8 cellular contexts compared by ENCODE assay signal in genomic region chr17:78873519-78874340, GRCh38. TPM values are rescaled to one million over a fixed set of nuclear protein-coding genes. Genes with fewer than 3 reads are reported as not detected.
DNase-seq lines count a peak whose midpoint lies in the region; FAIRE-seq and TF ChIP-seq lines count a peak whose summit lies in the region.

No MANE protein-coding gene starts in this region.

- H3K27ac ChIP-seq in A673 (ENCODE audit: low read depth, low read length, poor library complexity, severe bottlenecking): no peak overlapping the region
- H3K27ac ChIP-seq in muscle layer of duodenum (ENCODE audit: low read length): peak overlapping the region; percentile 23

- no peaks in the 10 kb centered on the region for H3K4me1 Mint-ChIP-seq in activated CD4-positive, alpha-beta memory T cell treated with anti-CD3 and anti-CD28 coated beads for 36 hours (ENCODE audit: low read depth)

- H3K27me3 ChIP-seq in A673 (replicated peaks; ENCODE audit: insufficient read depth, low read depth, low read length, poor library complexity) (no peaks in the 10 kb centered on the region), bronchial epithelial cell (ENCODE audit: control insufficient read depth, insufficient read depth, low read length) (peaks cover 1% of the 10 kb centered on the region), muscle layer of duodenum (ENCODE audit: low read depth, low read length) (no peaks in the 10 kb centered on the region)

- BruUV-seq in A673 (replicated peaks; lab: Mats Ljungman, UMichigan): no TSS peak

- intact Hi-C loops in A673 (cut with micrococcal nuclease; ENCODE audit: unreplicated experiment): no loop called here
- intact Hi-C loops in activated CD4-positive, alpha-beta memory T cell treated with anti-CD3 and anti-CD28 coated beads for 36 hours (cut with micrococcal nuclease): no loop called here

- TF ChIP-seq CTCF in A673 (conservative IDR thresholded peaks at IDR 0.05; ENCODE audit: low read depth, low read length) (no peak), bronchial epithelial cell (IDR thresholded peaks at IDR 0.05; ENCODE audit: insufficient read depth, low read length, severe bottlenecking) (no peak)

- CTCF ChIA-PET in A673 (lab: Charles Lee): interaction anchor here (0.9 to 1.2 kb wide), 2 partner anchors 8 to 10 kb away, joined by 4 to 6 read pairs; no protein-coding TSS in a partner anchor
- CTCF ChIA-PET in HEK293T (lab: Yijun Ruan, JAX): interaction anchor here (1.6 kb wide), 1 partner anchor 98 kb away, joined by 7 read pairs; no protein-coding TSS in a partner anchor
- CTCF ChIA-PET in activated CD4-positive, alpha-beta memory T cell treated with anti-CD3 and anti-CD28 coated beads for 36 hours (lab: Charles Lee): interaction anchor here (1.4 to 5.9 kb wide), 2 partner anchors 8 to 98 kb away, joined by 3 to 28 read pairs; no protein-coding TSS in a partner anchor

- POLR2A ChIA-PET in A673 (lab: Charles Lee; ENCODE audit: low non-redundant PET) (no interaction called here), HEK293T (lab: Yijun Ruan, JAX) (interaction anchor here (3.3 kb wide), 1 partner anchor 33 kb away, joined by 9 read pairs; the partner anchor contains the start of gene USP36)
- POLR2A ChIA-PET in activated CD4-positive, alpha-beta memory T cell treated with anti-CD3 and anti-CD28 coated beads for 36 hours (lab: Charles Lee): no interaction called here

- H3K4me3 ChIP-seq in A673 (ENCODE audit: low read depth, low read length, poor library complexity, severe bottlenecking) (no peak overlapping the region), bronchial epithelial cell (ENCODE audit: low read depth, low read length) (no peak overlapping the region), muscle layer of duodenum (ENCODE audit: low read depth in 1 of 2, low read length in 2 of 2) (no peak overlapping the region)

- H3K4me3 Mint-ChIP-seq in activated CD4-positive, alpha-beta memory T cell treated with anti-CD3 and anti-CD28 coated beads for 36 hours: no peak overlapping the region

- no peak for FAIRE-seq in bronchial epithelial cell (lab: Jason Lieb, UNC)

- H3K36me3 ChIP-seq in A673 (ENCODE audit: insufficient read depth, low read length, poor library complexity, severe bottlenecking) (no peaks in the 10 kb centered on the region), bronchial epithelial cell (ENCODE audit: control insufficient read depth, insufficient read depth, low read length) (no peaks in the 10 kb centered on the region), muscle layer of duodenum (ENCODE audit: control insufficient read depth in 1 of 2, insufficient read depth in 2 of 2, low read length in 2 of 2) (peaks cover 19 to 39% of the 10 kb centered on the region in 2 donors)

- H3K9me3 ChIP-seq in A673 (ENCODE audit: low read depth, low read length, poor library complexity, severe bottlenecking): no peaks in the 10 kb centered on the region
- H3K9me3 ChIP-seq in muscle layer of duodenum (ENCODE audit: control insufficient read depth in 1 of 2, low read length in 2 of 2): no peaks in the 10 kb centered on the region

- H3K4me1 ChIP-seq in A673 (ENCODE audit: insufficient read depth, low read length, poor library complexity, severe bottlenecking) (peaks cover 11% of the 10 kb centered on the region), muscle layer of duodenum (ENCODE audit: control insufficient read depth in 1 of 2, insufficient read depth in 2 of 2, low read length in 2 of 2) (peaks cover 4 to 31% of the 10 kb centered on the region in 2 donors)

- peaks cover 3% of the 10 kb centered on the region for H3K27me3 Mint-ChIP-seq in activated CD4-positive, alpha-beta memory T cell treated with anti-CD3 and anti-CD28 coated beads for 36 hours

- DNase-seq in A673 (ENCODE audit: low spot score) (peak; percentile 35), NCI-H1694 (lab: John Stamatoyannopoulos, UW) (peak; percentile 78), bronchial epithelial cell (ENCODE audit: low read depth) (peak; percentile 44), HEK293T (ENCODE audit: extremely low spot score) (no peak), NCI-H1048 (lab: John Stamatoyannopoulos, UW) (no peak)
- DNase-seq in activated CD4-positive, alpha-beta memory T cell treated with anti-CD3 and anti-CD28 coated beads for 36 hours: no peak
- no peak for DNase-seq in activated CD4-positive, alpha-beta T cell treated with anti-CD3 and anti-CD28 coated beads, Interleukin-2, amount 50 U/mL, for 1 hour

- H3K27ac Mint-ChIP-seq in activated CD4-positive, alpha-beta memory T cell treated with anti-CD3 and anti-CD28 coated beads for 36 hours: no peak overlapping the region

- no peaks in the 10 kb centered on the region for H3K36me3 Mint-ChIP-seq in activated CD4-positive, alpha-beta memory T cell treated with anti-CD3 and anti-CD28 coated beads for 36 hours

- no peaks in the 10 kb centered on the region for H3K9me3 Mint-ChIP-seq in activated CD4-positive, alpha-beta memory T cell treated with anti-CD3 and anti-CD28 coated beads for 36 hours

TF ChIP-seq in HEK293T, 16 proteins besides CTCF, POLR2A, EP300 and RAD21:
- no peak for TF ChIP-seq ELF4 (IDR thresholded peaks at IDR 0.05)
- no peak for TF ChIP-seq LEF1 (IDR thresholded peaks at IDR 0.05; ENCODE audit: borderline replicate concordance)
- TF ChIP-seq CTBP1 (IDR thresholded peaks at IDR 0.05; ENCODE audit: borderline replicate concordance): no peak
- no peak for TF ChIP-seq L3MBTL2 (conservative IDR thresholded peaks at IDR 0.05)
- TF ChIP-seq ARNT (IDR thresholded peaks at IDR 0.05): no peak
- TF ChIP-seq TARDBP (IDR thresholded peaks at IDR 0.05): no peak
- TF ChIP-seq PKNOX1 (IDR thresholded peaks at IDR 0.05): no peak
- TF ChIP-seq SP1 (IDR thresholded peaks at IDR 0.05): no peak
- TF ChIP-seq SUZ12 (IDR thresholded peaks at IDR 0.05): no peak
- no peak for TF ChIP-seq NFRKB (IDR thresholded peaks at IDR 0.05)
- no peak for TF ChIP-seq ZNF384 (IDR thresholded peaks at IDR 0.05)
- TF ChIP-seq FOXM1 (IDR thresholded peaks at IDR 0.05; ENCODE audit: borderline replicate concordance): no peak
- TF ChIP-seq BHLHE40 (IDR thresholded peaks at IDR 0.05; ENCODE audit: borderline replicate concordance): no peak
- no peak for TF ChIP-seq FOXK2 (IDR thresholded peaks at IDR 0.05)
- TF ChIP-seq HDGF (IDR thresholded peaks at IDR 0.05; ENCODE audit: borderline replicate concordance): no peak
- TF ChIP-seq FOXA1 (IDR thresholded peaks at IDR 0.05): no peak
TF ChIP-seq in HEK293T: peak in this region for 0.

RNA-seq across cellular contexts. Expression of gene CEP295NL, which starts 29.3 kb away (rescaled TPM):
- total RNA-seq in A673 (2021): 1.5 TPM in 2 replicates
- total RNA-seq in bronchial epithelial cell: 0.13 and 0.26 TPM in 2 replicates
- total RNA-seq in activated CD4-positive, alpha-beta memory T cell treated with anti-CD3 and anti-CD28 coated beads for 36 hours: not detected

RNA-seq across cellular contexts. Expression of gene USP36, which starts 33.1 kb away (rescaled TPM):
- total RNA-seq in A673 (2021): 58.4 and 74.9 TPM in 2 replicates
- 18.8 and 21.6 TPM in 2 replicates for total RNA-seq in bronchial epithelial cell
- 10 to 100 TPM; 71.2 to 74.3 TPM for total RNA-seq in activated CD4-positive, alpha-beta memory T cell treated with anti-CD3 and anti-CD28 coated beads for 36 hours

RNA-seq across cellular contexts. Expression of gene TIMP2, which starts 51.5 kb away (rescaled TPM):
- total RNA-seq in A673 (2021) (60.5 and 75.3 TPM in 2 replicates), bronchial epithelial cell (2.1 and 2.2 TPM in 2 replicates)
- total RNA-seq in activated CD4-positive, alpha-beta memory T cell treated with anti-CD3 and anti-CD28 coated beads for 36 hours: 1 to 10 TPM; 1.1 TPM

Comparison
In these comparisons a context has a peak if more than half of its experiments do, and no peak if none do; other contexts are left out.
1. DNase-seq: peak in A673 (single experiment), NCI-H1694 (single experiment) and bronchial epithelial cell (single experiment); none in HEK293T (single experiment), activated CD4-positive, alpha-beta memory T cell treated with anti-CD3 and anti-CD28 coated beads for 36 hours (single experiment), activated CD4-positive, alpha-beta T cell treated with anti-CD3 and anti-CD28 coated beads, Interleukin-2, amount 50 U/mL, for 1 hour (single experiment) and NCI-H1048 (single experiment).
2. RNA of gene TIMP2, which starts 51.5 kb away (total RNA-seq): 60.5 to 75.3 TPM in A673; 2.1 to 2.2 TPM in bronchial epithelial cell and 1.1 TPM in activated CD4-positive, alpha-beta memory T cell treated with anti-CD3 and anti-CD28 coated beads for 36 hours; every median in the first group is over 10 times any median in the second.